8 cellular contexts compared by ENCODE assay signal in the genomic region with DNA sequence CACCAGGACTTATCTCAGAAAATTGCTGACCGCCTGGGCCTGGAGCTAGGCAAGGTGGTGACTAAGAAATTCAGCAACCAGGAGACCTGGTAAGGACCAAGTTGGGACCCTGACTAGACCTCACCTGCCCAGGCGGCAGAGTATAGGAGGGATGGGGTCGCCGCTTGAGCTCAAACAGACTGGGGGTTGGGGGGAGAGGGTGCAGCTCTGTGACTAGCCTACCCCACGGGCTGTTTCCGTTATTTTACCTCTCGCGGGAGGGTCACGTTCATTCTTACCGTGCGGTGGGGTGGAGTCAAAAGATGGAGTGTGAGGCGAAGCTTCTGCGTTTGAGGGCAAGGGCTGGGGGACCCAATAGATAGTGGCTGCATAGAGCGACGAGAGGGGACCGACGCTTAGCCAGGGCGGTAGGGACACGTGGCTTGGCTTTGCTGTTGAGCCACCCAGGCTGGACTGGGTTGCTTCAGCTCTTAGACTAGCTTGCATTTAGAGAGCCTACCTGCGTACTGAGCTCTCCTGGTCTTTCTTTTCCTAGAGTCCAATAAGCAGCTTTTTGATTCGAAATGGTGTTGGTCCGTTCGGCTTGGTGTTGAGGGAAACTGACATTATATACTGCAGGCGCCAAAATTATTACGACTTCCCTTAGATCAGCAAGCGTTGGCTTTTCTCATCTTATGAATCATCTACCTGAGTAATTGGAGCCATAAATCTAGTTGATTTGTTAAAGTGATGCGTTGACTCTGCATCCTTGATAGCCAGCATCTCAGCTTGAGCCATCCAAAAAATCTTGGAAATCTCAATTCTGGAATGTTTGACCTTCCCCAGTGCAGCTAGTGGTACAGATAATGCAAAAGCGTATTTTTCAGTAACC. TPM values are rescaled to one million over a fixed set of nuclear protein-coding genes. Genes with fewer than 3 reads are reported as not detected.
DNase-seq lines count a peak whose midpoint lies in the region; ATAC-seq and TF ChIP-seq lines count a peak whose summit lies in the region.

No MANE protein-coding gene starts in this region.

- H3K9me3 ChIP-seq in DOHH2 (ENCODE audit: control insufficient read depth, insufficient read depth, low read length) (no peaks in the 10 kb centered on the region), SK-N-SH (no peaks in the 10 kb centered on the region), iPS DF 6.9 (ENCODE audit: control insufficient read depth, insufficient read depth, low read length) (no peaks in the 10 kb centered on the region)

- peak overlapping the region; percentile 95 for H3K4me3 ChIP-seq in DOHH2 (ENCODE audit: low read length)
- peak overlapping the region; percentile 67 to 75 for H3K4me3 ChIP-seq in SK-N-SH (ENCODE audit: low read depth in 2 of 2, low read length in 1 of 2)
- H3K4me3 ChIP-seq in iPS DF 6.9 (ENCODE audit: low read length): peak overlapping the region; percentile 83; the same call in 1 of the 2 replicates
- peak overlapping the region; percentile 67 for H3K4me3 ChIP-seq in skeletal muscle cell (ENCODE audit: low read depth, low read length)

- H3K9me2 ChIP-seq in DOHH2 (replicated peaks; ENCODE audit: control insufficient read depth, low read length) (no peaks in the 10 kb centered on the region), SK-N-SH (no peaks in the 10 kb centered on the region)

- intact Hi-C loops in posterior vena cava (cut with DNase I): no loop called here

- WGBS in SK-N-SH (ENCODE audit: low lambda C conversion rate): 6% methylated on average over 24 of the region's 28 CpGs
- WGBS in iPS DF 6.9 (ENCODE audit: insufficient coverage, insufficient read length): no CpG with 5 or more reads among the region's 28 CpGs

- no peak for TF ChIP-seq RAD21 in SK-N-SH (IDR thresholded peaks at IDR 0.05; ENCODE audit: low read length)

- CTCF ChIA-PET in SK-N-SH (lab: Yijun Ruan, JAX): interaction anchor here (1.2 to 1.5 kb wide), 2 partner anchors 88 to 91 kb away, joined by 3 read pairs; no protein-coding TSS in a partner anchor

- peak; percentile 9 for DNase-seq in HuH-7.5 (ENCODE audit: low spot score)
- DNase-seq in SK-N-SH: peak; percentile 36
- peak in 34 of 58 donors; percentile 0 to 51 (median 15) for DNase-seq in anterior cingulate cortex (lab: John Stamatoyannopoulos, UW)
- no peak for DNase-seq in iPS DF 6.9 (ENCODE audit: low read depth, low spot score)
- no peak for DNase-seq in skeletal muscle cell (ENCODE audit: low read depth)
- DNase-seq in posterior vena cava (ENCODE audit: low spot score): no peak

- H3K4me2 ChIP-seq in DOHH2 (ENCODE audit: low read length): peak overlapping the region; percentile 77
- peak overlapping the region; percentile 75 for H3K4me2 ChIP-seq in SK-N-SH

- peaks cover 18% of the 10 kb centered on the region; the same call in 1 of the 2 replicates for H4K20me1 ChIP-seq in DOHH2 (ENCODE audit: control insufficient read depth, insufficient read depth, low read depth, low read length)
- H4K20me1 ChIP-seq in SK-N-SH (ENCODE audit: insufficient read depth): peaks cover 13% of the 10 kb centered on the region

- ATAC-seq in GM21423 (IDR thresholded peaks at IDR 0.05; ENCODE audit: unreplicated experiment): peak; percentile 39

- H3K36me3 ChIP-seq in DOHH2 (ENCODE audit: control insufficient read depth, low read length): peaks cover 10% of the 10 kb centered on the region
- H3K36me3 ChIP-seq in SK-N-SH (replicated peaks in 1 of 2; ENCODE audit: control insufficient read depth in 1 of 2, insufficient read depth in 2 of 2, low read length in 1 of 2): no peaks in the 10 kb centered on the region
- no peaks in the 10 kb centered on the region for H3K36me3 ChIP-seq in iPS DF 6.9 (ENCODE audit: control insufficient read depth, insufficient read depth, low read length)

- H3K9ac ChIP-seq in SK-N-SH: peak overlapping the region; percentile 83

- TF ChIP-seq CTCF in DOHH2 (IDR thresholded peaks at IDR 0.05; ENCODE audit: low read depth, low read length, poor library complexity, severe bottlenecking): no peak
- no peak for TF ChIP-seq CTCF in SK-N-SH (IDR thresholded peaks at IDR 0.05)

- no peak for TF ChIP-seq EP300 in SK-N-SH (IDR thresholded peaks at IDR 0.05; ENCODE audit: borderline replicate concordance in 1 of 2, low read depth in 1 of 2, low read length in 1 of 2)

- H3K79me2 ChIP-seq in DOHH2 (ENCODE audit: control insufficient read depth, low read length) (peaks cover 54% of the 10 kb centered on the region), SK-N-SH (ENCODE audit: insufficient read depth) (peaks cover 51% of the 10 kb centered on the region)

- H3K27ac ChIP-seq in DOHH2 (ENCODE audit: low read depth, low read length) (peak overlapping the region; percentile 57), SK-N-SH (ENCODE audit: low read depth in 2 of 2, low read length in 1 of 2) (peak overlapping the region; percentile 59 to 60), iPS DF 6.9 (ENCODE audit: low read length) (no peak overlapping the region)

- H3K4me1 ChIP-seq in DOHH2 (ENCODE audit: control insufficient read depth, low read length): peaks cover 32% of the 10 kb centered on the region
- peaks cover 0 to 5% of the 10 kb centered on the region in 2 experiments; a peak in 1 of 4 replicates for H3K4me1 ChIP-seq in SK-N-SH (ENCODE audit: control insufficient read depth in 1 of 2, insufficient read depth in 2 of 2, low read depth in 1 of 2, low read length in 1 of 2)
- no peaks in the 10 kb centered on the region for H3K4me1 ChIP-seq in iPS DF 6.9 (ENCODE audit: control insufficient read depth, insufficient read depth, low read length)

- H3F3A ChIP-seq in DOHH2 (ENCODE audit: control insufficient read depth, insufficient read depth) (no peaks in the 10 kb centered on the region), SK-N-SH (replicated peaks; ENCODE audit: insufficient read depth) (no peaks in the 10 kb centered on the region)

- POLR2A ChIA-PET in SK-N-SH (lab: Yijun Ruan, JAX): interaction anchor here (0.7 to 1.3 kb wide), 2 partner anchors 65 to 87 kb away, joined by 3 read pairs; no protein-coding TSS in a partner anchor

- peak overlapping the region; percentile 76 for H2AFZ ChIP-seq in SK-N-SH (ENCODE audit: low read depth)

- H3K27me3 ChIP-seq in DOHH2 (ENCODE audit: control insufficient read depth, low read length) (no peaks in the 10 kb centered on the region), SK-N-SH (ENCODE audit: insufficient read depth) (no peaks in the 10 kb centered on the region; the same call in 1 of the 2 replicates), iPS DF 6.9 (ENCODE audit: control insufficient read depth, insufficient read depth, low read length) (no peaks in the 10 kb centered on the region)

TF ChIP-seq in SK-N-SH, 30 proteins besides CTCF, POLR2A, EP300 and RAD21 (continues in another document):
- TF ChIP-seq CHD2 (IDR thresholded peaks at IDR 0.05; ENCODE audit: low read length, partially characterized antibody) (peak; percentile 41), NFIC (IDR thresholded peaks at IDR 0.05; ENCODE audit: borderline replicate concordance) (no peak), USF1 (IDR thresholded peaks at IDR 0.05; ENCODE audit: borderline replicate concordance, low read depth) (0 out of 2 replicates have a peak, but pooled peaks have one; percentile 10), TEAD4 (IDR thresholded peaks at IDR 0.05; ENCODE audit: borderline replicate concordance, insufficient read depth) (no peak), FOSL2 (IDR thresholded peaks at IDR 0.05; ENCODE audit: borderline replicate concordance, low read depth) (no peak), PBX3 (IDR thresholded peaks at IDR 0.05) (no peak), NRF1 (IDR thresholded peaks at IDR 0.05; ENCODE audit: low read depth, low read length) (no peak), GATA2 (CRISPR knock-in tag; IDR thresholded peaks at IDR 0.05) (no peak), JUND (IDR thresholded peaks at IDR 0.05) (no peak), GABPA (IDR thresholded peaks at IDR 0.05; ENCODE audit: low read depth) (no peak)
- TF ChIP-seq, protein P1, sequence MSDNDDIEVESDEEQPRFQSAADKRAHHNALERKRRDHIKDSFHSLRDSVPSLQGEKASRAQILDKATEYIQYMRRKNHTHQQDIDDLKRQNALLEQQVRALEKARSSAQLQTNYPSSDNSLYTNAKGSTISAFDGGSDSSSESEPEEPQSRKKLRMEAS (IDR thresholded peaks at IDR 0.05; ENCODE audit: low read depth): 0 out of 2 replicates have a peak, but pooled peaks have one; percentile 24

RNA-seq across cellular contexts. Expression of gene PRPS1, which starts 0.6 kb away (rescaled TPM):
- 42.3 and 64.9 TPM in 2 replicates for polyA plus RNA-seq in SK-N-SH (2012; rRNA removed)
- polyA plus RNA-seq in SK-N-SH (2012; cell fraction: cytosol; rRNA removed): 63.1 and 63.6 TPM in 2 replicates
- 23.8 and 35.8 TPM in 2 replicates for polyA plus RNA-seq in SK-N-SH (2012; cell fraction: nucleus; rRNA removed)
- 10 to 100 TPM; 30.2 to 32.7 TPM for total RNA-seq in posterior vena cava

Comparison
In these comparisons a context has a peak if more than half of its experiments do, and no peak if none do; other contexts are left out.
1. DNase-seq: peak in HuH-7.5 (single experiment), SK-N-SH (single experiment) and anterior cingulate cortex (34 of 58); none in iPS DF 6.9 (single experiment), skeletal muscle cell (single experiment) and posterior vena cava (single experiment).
2. Peak in every context shown above with its lines, with median percentiles within 50 percentile points of each other: H3K4me3 ChIP-seq.